Comparison of ENCODE assay signal across 1 cellular context in genomic region chr10:98384531-98385133, GRCh38.
TF ChIP-seq lines count a peak whose summit lies in the region.

No MANE protein-coding gene starts in this region.

TF ChIP-seq in IMR-90, 13 proteins besides CTCF, POLR2A, EP300 and RAD21 (continued from another document):
- no peak for TF ChIP-seq RCOR1 (IDR thresholded peaks at IDR 0.05; ENCODE audit: insufficient replicate concordance, low read length)
- TF ChIP-seq RFX5 (IDR thresholded peaks at IDR 0.05; ENCODE audit: low read depth, low read length) = no peak
- TF ChIP-seq USF2 (IDR thresholded peaks at IDR 0.05; ENCODE audit: low read depth, low read length) = no peak
TF ChIP-seq in IMR-90: peak in this region for 0.
